In the genomic region with DNA sequence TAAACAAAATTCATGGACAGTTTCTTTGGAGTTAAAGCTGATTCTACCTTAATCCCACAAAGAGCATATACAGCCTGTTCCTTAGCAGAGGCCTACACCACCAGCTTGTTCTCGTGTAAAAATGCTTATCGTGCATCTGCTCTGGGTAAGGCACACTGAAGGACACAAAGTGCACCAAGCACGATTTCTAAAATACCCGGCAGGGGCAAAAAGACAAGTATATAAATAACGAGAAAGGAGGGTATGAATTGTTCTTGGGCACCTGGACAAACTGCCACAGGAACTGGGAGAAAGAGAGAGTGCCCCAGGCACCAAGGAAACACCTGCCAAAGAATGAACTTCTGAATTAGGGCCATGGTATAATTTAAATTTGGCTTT, we compare ENCODE assay signal across 21 cellular contexts.
"Had no signal": no experiment of that assay in that cellular context is flagged by ENCODE, and none has a peak within 500 bp of the region (broad histone marks: within the 10 kb centered on the region; RNA-seq: fewer than 3 reads in every experiment).

No MANE protein-coding gene starts in this region.

- ATAC-seq: activated CD8-positive, alpha-beta T cell treated with anti-CD3 and anti-CD28 coated beads, Interleukin-2, amount 10 ng/mL, durations not matched to agents 7 days and 5 days; activated naive CD4-positive, alpha-beta T cell treated with anti-CD3 and anti-CD28 coated beads, Interleukin-2, amount 50 U/mL, for 72 hours; activated naive CD8-positive, alpha-beta T cell treated with anti-CD3 and anti-CD28 coated beads, Interleukin-2, amount 50 U/mL, for 24 hours had no signal

- H3K9me3 ChIP-seq: MG63, Peyer's patch had no signal

- H3K4me3 Mint-ChIP-seq: activated B cell treated with CpG ODN at 0.5 μM for 24 hours; activated CD4-positive, alpha-beta T cell treated with anti-CD3 and anti-CD28 coated beads, Interleukin-2, amount 10 ng/mL, durations not matched to agents 24 days and 14 days; activated CD8-positive, alpha-beta T cell treated with anti-CD3 and anti-CD28 coated beads, Interleukin-2, amount 10 ng/mL, durations not matched to agents 7 days and 5 days; activated naive CD8-positive, alpha-beta T cell treated with anti-CD3 and anti-CD28 coated beads, Interleukin-2, amount 50 U/mL, for 24 hours; T-helper 1 cell treated with Interleukin-12 subunit alpha and Interleukin-12 subunit beta and Interleukin-4 antibody, amounts not matched to agents 30 μg/mL and 1 μg/mL, for 36 hours had no signal

- H3K4me3 ChIP-seq: cardiac muscle cell, MG63, Peyer's patch had no signal

- H3K27me3 Mint-ChIP-seq: activated B cell treated with CpG ODN at 0.5 μM for 24 hours; activated CD4-positive, alpha-beta T cell treated with anti-CD3 and anti-CD28 coated beads, Interleukin-2, amount 10 ng/mL, durations not matched to agents 24 days and 14 days; activated naive CD8-positive, alpha-beta T cell treated with anti-CD3 and anti-CD28 coated beads, Interleukin-2, amount 50 U/mL, for 24 hours had no signal

- H3K27me3 ChIP-seq: brain microvascular endothelial cell, cardiac muscle cell, MG63, Peyer's patch had no signal

- H3K4me1 ChIP-seq: Peyer's patch had no signal

- H3K27ac Mint-ChIP-seq: activated B cell treated with CpG ODN at 0.5 μM for 24 hours; activated naive CD8-positive, alpha-beta T cell treated with anti-CD3 and anti-CD28 coated beads, Interleukin-2, amount 50 U/mL, for 24 hours; T-helper 1 cell treated with Interleukin-12 subunit alpha and Interleukin-12 subunit beta and Interleukin-4 antibody, amounts not matched to agents 30 μg/mL and 1 μg/mL, for 36 hours had no signal

- H3K27ac ChIP-seq: brain microvascular endothelial cell, cardiac muscle cell, Peyer's patch, RWPE1 had no signal

- DNase-seq: activated B cell treated with CpG ODN at 0.5 μM for 24 hours; activated CD4-positive, alpha-beta T cell treated with anti-CD3 and anti-CD28 coated beads for 1 hour; activated CD4-positive, alpha-beta T cell treated with anti-CD3 and anti-CD28 coated beads, Interleukin-2, amount 10 ng/mL, durations not matched to agents 24 days and 14 days; activated CD8-positive, alpha-beta memory T cell treated with anti-CD3 and anti-CD28 coated beads, Interleukin-2, amount 50 U/mL, for 48 hours; activated CD8-positive, alpha-beta T cell treated with anti-CD3 and anti-CD28 coated beads, Interleukin-2, amount 10 ng/mL, durations not matched to agents 7 days and 5 days; activated naive CD8-positive, alpha-beta T cell treated with anti-CD3 and anti-CD28 coated beads, Interleukin-2, amount 50 U/mL, for 24 hours; activated T-cell treated with anti-CD3 and anti-CD28 coated beads, Interleukin-2, amount 50 U/mL, for 1 hour; amygdala; brain microvascular endothelial cell; MG63; NCI-H1092 treated with DMSO at 0.1 percent for 48 hours; NCI-H1417 treated with DMSO at 0.1 percent for 48 hours; NCI-H1694; NCI-H2029 treated with DMSO at 0.1 percent for 48 hours; NCI-H524; Peyer's patch; SHP77 treated with DMSO at 0.1 percent for 48 hours had no signal

- H3K4me1 Mint-ChIP-seq: activated B cell treated with CpG ODN at 0.5 μM for 24 hours; activated naive CD8-positive, alpha-beta T cell treated with anti-CD3 and anti-CD28 coated beads, Interleukin-2, amount 50 U/mL, for 24 hours had no signal

- H3K9me3 Mint-ChIP-seq: activated B cell treated with CpG ODN at 0.5 μM for 24 hours; activated CD4-positive, alpha-beta T cell treated with anti-CD3 and anti-CD28 coated beads, Interleukin-2, amount 10 ng/mL, durations not matched to agents 24 days and 14 days; activated naive CD4-positive, alpha-beta T cell treated with anti-CD3 and anti-CD28 coated beads, Interleukin-2, amount 50 U/mL, for 72 hours; activated naive CD8-positive, alpha-beta T cell treated with anti-CD3 and anti-CD28 coated beads, Interleukin-2, amount 50 U/mL, for 24 hours; T-helper 1 cell treated with Interleukin-12 subunit alpha and Interleukin-12 subunit beta and Interleukin-4 antibody, amounts not matched to agents 30 μg/mL and 1 μg/mL, for 36 hours had no signal
